In the genomic region with DNA sequence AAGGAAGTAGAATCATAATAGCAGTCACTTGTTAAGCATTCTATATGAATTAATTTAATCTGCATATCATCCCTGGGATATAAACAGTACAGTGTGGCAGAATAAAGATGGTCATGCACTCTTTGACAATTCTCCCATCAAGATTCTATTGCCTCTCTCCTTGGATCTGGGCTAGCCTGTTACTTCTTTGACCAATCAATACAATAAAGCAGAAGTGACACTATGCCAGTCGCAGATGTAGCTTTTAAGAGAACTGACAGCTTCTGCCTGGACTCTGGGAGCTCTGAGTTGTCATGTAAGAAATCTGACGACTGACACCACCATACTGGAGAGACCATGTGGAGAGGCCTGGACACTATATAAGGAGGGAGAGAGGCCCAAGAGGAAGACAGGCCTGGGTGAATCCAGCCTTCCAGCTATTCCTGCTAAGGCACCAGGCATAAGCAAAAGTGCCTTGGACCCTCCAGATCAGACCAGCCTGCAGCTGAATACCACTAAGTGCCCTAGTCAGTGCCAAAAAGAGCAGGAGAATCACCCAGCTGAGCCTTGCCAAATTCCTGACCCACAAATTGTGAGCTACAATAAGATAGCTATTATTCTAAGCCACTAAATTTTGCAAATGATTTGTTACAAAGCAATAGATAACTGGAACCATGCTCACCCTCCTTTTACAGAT, we compare ENCODE assay signal across 19 cellular contexts.
"Had no signal": no experiment of that assay in that cellular context is flagged by ENCODE, and none has a peak within 500 bp of the region (broad histone marks: within the 10 kb centered on the region; RNA-seq: fewer than 3 reads in every experiment).

No MANE protein-coding gene starts in this region.

- DNase-seq: activated CD4-positive, alpha-beta T cell treated with anti-CD3 and anti-CD28 coated beads for 36 hours; activated CD4-positive, alpha-beta T cell treated with anti-CD3 and anti-CD28 coated beads, Interleukin-2, amount 50 U/mL, for 48 hours; activated naive CD4-positive, alpha-beta T cell treated with anti-CD3 and anti-CD28 coated beads for 36 hours; activated T-cell treated with anti-CD3 and anti-CD28 coated beads, Interleukin-2, amount 50 U/mL, for 24 hours; anterior cingulate cortex; central memory CD4-positive, alpha-beta T cell; colonic mucosa; gastrocnemius medialis; head of caudate nucleus; lower lobe of right lung; right cardiac atrium; stimulated activated naive CD8-positive, alpha-beta T cell treated with anti-CD3 and anti-CD28 coated beads, Interleukin-15, amount 100 ng/mL, for 72 hours; trophoblast cell had no signal

- H3K9me3 ChIP-seq: colonic mucosa, lower lobe of right lung, prostate gland, suprapubic skin, vagina had no signal

- H3K27me3 ChIP-seq: colonic mucosa, gastrocnemius medialis, neural progenitor cell, suprapubic skin, vagina had no signal

- FAIRE-seq: endometrium had no signal

- H2AFZ ChIP-seq: neural progenitor cell had no signal

- H3K4me3 ChIP-seq: colonic mucosa, gastrocnemius medialis, lower lobe of right lung, neural progenitor cell, prostate gland, skin epidermis, suprapubic skin, vagina had no signal

- H3K27ac ChIP-seq: colonic mucosa, gastrocnemius medialis, lower lobe of right lung, neural progenitor cell, prostate gland, suprapubic skin, vagina had no signal

- H3K9ac ChIP-seq: neural progenitor cell had no signal

- H3K4me1 ChIP-seq: colonic mucosa, gastrocnemius medialis, neural progenitor cell, prostate gland, suprapubic skin had no signal

- H3K4me2 ChIP-seq: neural progenitor cell had no signal

- H3K36me3 ChIP-seq: colonic mucosa, gastrocnemius medialis, neural progenitor cell, prostate gland, suprapubic skin, vagina had no signal
